In genomic region chr5:37838152-37838932, GRCh38 we compare ENCODE assay signal across 8 cellular contexts. TPM values are rescaled to one million over a fixed set of nuclear protein-coding genes. Genes with fewer than 3 reads are reported as not detected.
A peak's percentile ranks its signal among the peaks of the same experiment; 100 is the strongest.
DNase-seq lines count a peak whose midpoint lies in the region; ATAC-seq and TF ChIP-seq lines count a peak whose summit lies in the region.

No MANE protein-coding gene starts in this region.

- H3K4me1 ChIP-seq in right cardiac atrium (ENCODE audit: control insufficient read depth, insufficient read depth, low read length) = peaks cover 2% of the 10 kb centered on the region

- no peaks in the 10 kb centered on the region for H3K27me3 ChIP-seq in right cardiac atrium (ENCODE audit: control insufficient read depth, insufficient read depth)

- H3K4me3 ChIP-seq in right cardiac atrium (ENCODE audit: low read length) = peak overlapping the region; percentile 55
- peak overlapping the region in 6 of 7 experiments; percentile 21 to 42 (median 32) for H3K4me3 ChIP-seq in skin epidermis

- WGBS in right cardiac atrium = 5% methylated on average over 47 of the region's 47 CpGs

- no peaks in the 10 kb centered on the region for H3K9me3 ChIP-seq in right cardiac atrium (ENCODE audit: control insufficient read depth, low read length)

- H3K27ac ChIP-seq in right cardiac atrium (ENCODE audit: low read length) (no peak overlapping the region), skin epidermis (peak overlapping the region in 1 of 21 experiments; percentile 5)

- intact Hi-C loops in right cardiac atrium (cut with DNase I) = loop anchor here (1.0 to 5.0 kb wide), 4 partner anchors 354 to 426 kb away; no protein-coding TSS in a partner anchor

- peak; percentile 13 to 19 for ATAC-seq in right cardiac atrium
- no peak for ATAC-seq in GM18907 (IDR thresholded peaks at IDR 0.05; ENCODE audit: unreplicated experiment)
- ATAC-seq in esophagus mucosa = no peak

- peak; percentile 38 for DNase-seq in ACHN
- peak; percentile 30 to 38 for DNase-seq in activated T-cell treated with anti-CD3 and anti-CD28 coated beads, Interleukin-2, amount 50 U/mL, for 48 hours
- peak; percentile 39 to 62 (median 61) for DNase-seq in right cardiac atrium
- DNase-seq in mucosa of gallbladder (ENCODE audit: low spot score) = no peak

- TF ChIP-seq CTCF in GM12872 (IDR thresholded peaks at IDR 0.05; ENCODE audit: insufficient read depth, low read depth, low read length) = peak; percentile 26; the same call in 1 of the 3 replicates

- in situ Hi-C loops in ACHN (cut with HindIII; ENCODE audit: low pct_ligation_motif_present, low pct_unique_long_range_greater_than_20kb, low sequenced_read_pairs) = no loop called here

RNA-seq across cellular contexts. Expression of gene GDNF, which starts 1.5 kb away (rescaled TPM):
- total RNA-seq in right cardiac atrium = under 1 TPM; 0.26 to 0.74 (median 0.54) TPM
- polyA plus RNA-seq in right cardiac atrium = 0.14 TPM
- 1.2 TPM for total RNA-seq in mucosa of gallbladder
- total RNA-seq in esophagus mucosa = 0.80 TPM

Comparison
In these comparisons a context has a peak if more than half of its experiments do, and no peak if none do; other contexts are left out.
1. ATAC-seq: peak in right cardiac atrium (2 of 2); none in GM18907 (single experiment) and esophagus mucosa (single experiment).